In genomic region chr3:129439381-129439816, GRCh38 we compare ENCODE assay signal across 8 cellular contexts. TPM values are rescaled to one million over a fixed set of nuclear protein-coding genes. Genes with fewer than 3 reads are reported as not detected.
DNase-seq lines count a peak whose midpoint lies in the region; ATAC-seq, FAIRE-seq and TF ChIP-seq lines count a peak whose summit lies in the region.

No MANE protein-coding gene starts in this region.

- no peaks in the 10 kb centered on the region for H3K27me3 ChIP-seq in pancreas

- H3K4me1 Mint-ChIP-seq in activated T-helper 2 cell treated with anti-CD3 and anti-CD28 coated beads, Interferon-gamma antibody, Interleukin-2, Interleukin-4, amounts not matched to agents 10 μg/mL and 5 μg/mL and 100 μg/mL, durations not matched to agents 14 hours and 24 hours and 36 hours (ENCODE audit: low read depth) = peaks cover 58% of the 10 kb centered on the region

- no peak for FAIRE-seq in pancreas (lab: Jason Lieb, UNC)

- peak overlapping the region; percentile 42 to 93 (median 86) for H3K27ac ChIP-seq in pancreas

- peak overlapping the region; percentile 65 to 90 (median 80) for H3K4me3 ChIP-seq in pancreas

- H3K4me1 ChIP-seq in pancreas = peaks cover 34 to 61% (median 47%) of the 10 kb centered on the region in 3 donors

- peaks cover 0 to 5% (median 0%) of the 10 kb centered on the region in 3 donors for H3K36me3 ChIP-seq in pancreas

- intact Hi-C loops in activated T-helper 2 cell treated with anti-CD3 and anti-CD28 coated beads, Interferon-gamma antibody, Interleukin-2, Interleukin-4, amounts not matched to agents 10 μg/mL and 5 μg/mL and 100 μg/mL, durations not matched to agents 14 hours and 24 hours and 36 hours (cut with micrococcal nuclease) = loop anchor here (1.0 kb wide), 1 partner anchor 123 kb away; a partner anchor contains a TSS
- intact Hi-C loops in pancreas (cut with DNase I) = no loop called here

- H3K4me3 Mint-ChIP-seq in activated T-helper 2 cell treated with anti-CD3 and anti-CD28 coated beads, Interferon-gamma antibody, Interleukin-2, Interleukin-4, amounts not matched to agents 10 μg/mL and 5 μg/mL and 100 μg/mL, durations not matched to agents 14 hours and 24 hours and 36 hours (ENCODE audit: low read depth) = peak overlapping the region; percentile 92

- H3K9me3 ChIP-seq in pancreas = no peaks in the 10 kb centered on the region

- H3K27ac Mint-ChIP-seq in activated T-helper 2 cell treated with anti-CD3 and anti-CD28 coated beads, Interferon-gamma antibody, Interleukin-2, Interleukin-4, amounts not matched to agents 10 μg/mL and 5 μg/mL and 100 μg/mL, durations not matched to agents 14 hours and 24 hours and 36 hours = peak overlapping the region; percentile 99

- ATAC-seq in HG02642 (IDR thresholded peaks at IDR 0.05; ENCODE audit: poor library complexity, unreplicated experiment) (peak; percentile 18), pancreas (peak in 3 of 4 donors; percentile 2 to 13 (median 7)), GM21360 (IDR thresholded peaks at IDR 0.05; ENCODE audit: unreplicated experiment) (no peak)

- H3K9me3 Mint-ChIP-seq in activated T-helper 2 cell treated with anti-CD3 and anti-CD28 coated beads, Interferon-gamma antibody, Interleukin-2, Interleukin-4, amounts not matched to agents 10 μg/mL and 5 μg/mL and 100 μg/mL, durations not matched to agents 14 hours and 24 hours and 36 hours = no peaks in the 10 kb centered on the region

- WGBS in pancreas, 2 donors = 0% methylated on average over 16 of the region's 16 CpGs

- H3K36me3 Mint-ChIP-seq in activated T-helper 2 cell treated with anti-CD3 and anti-CD28 coated beads, Interferon-gamma antibody, Interleukin-2, Interleukin-4, amounts not matched to agents 10 μg/mL and 5 μg/mL and 100 μg/mL, durations not matched to agents 14 hours and 24 hours and 36 hours (ENCODE audit: low read depth) = peaks cover 47% of the 10 kb centered on the region

- no peak for TF ChIP-seq CTCF in pancreas (IDR thresholded peaks at IDR 0.05)

- DNase-seq in GDM1 (lab: John Stamatoyannopoulos, UW) (peak; percentile 27), NCI-H774 (lab: John Stamatoyannopoulos, UW) (peak; percentile 27), glomerular visceral epithelial cell (ENCODE audit: extremely low spot score) (peak; percentile 28), pancreas (peak in 3 of 6 donors; percentile 48 to 65 (median 64)), GOT3 (lab: John Stamatoyannopoulos, UW) (no peak)
- DNase-seq in activated T-helper 2 cell treated with anti-CD3 and anti-CD28 coated beads, Interferon-gamma antibody, Interleukin-2, Interleukin-4, amounts not matched to agents 10 μg/mL and 5 μg/mL and 100 μg/mL, durations not matched to agents 14 hours and 24 hours and 36 hours (ENCODE audit: low spot score) = no peak

- H3K27me3 Mint-ChIP-seq in activated T-helper 2 cell treated with anti-CD3 and anti-CD28 coated beads, Interferon-gamma antibody, Interleukin-2, Interleukin-4, amounts not matched to agents 10 μg/mL and 5 μg/mL and 100 μg/mL, durations not matched to agents 14 hours and 24 hours and 36 hours (ENCODE audit: low read depth) = no peaks in the 10 kb centered on the region

RNA-seq across cellular contexts. Expression of gene MBD4, which starts 0.3 kb away (rescaled TPM):
- 41.9 and 45.9 TPM in 2 replicates for total RNA-seq in activated T-helper 2 cell treated with anti-CD3 and anti-CD28 coated beads, Interferon-gamma antibody, Interleukin-2, Interleukin-4, amounts not matched to agents 10 μg/mL and 5 μg/mL and 100 μg/mL, durations not matched to agents 14 hours and 24 hours and 36 hours
- 10 to 100 TPM; 11.8 to 19.7 (median 15.0) TPM for total RNA-seq in pancreas
- 10 to 100 TPM in 1 of 2 donors, 1 to 10 TPM in 1; 8.4 to 16.0 TPM for polyA plus RNA-seq in pancreas

RNA-seq across cellular contexts. Expression of gene IFT122, which starts 0.6 kb away (rescaled TPM):
- 15.7 and 17.6 TPM in 2 replicates for total RNA-seq in activated T-helper 2 cell treated with anti-CD3 and anti-CD28 coated beads, Interferon-gamma antibody, Interleukin-2, Interleukin-4, amounts not matched to agents 10 μg/mL and 5 μg/mL and 100 μg/mL, durations not matched to agents 14 hours and 24 hours and 36 hours
- 10 to 100 TPM; 15.3 to 25.6 (median 20.9) TPM for total RNA-seq in pancreas
- 10 to 100 TPM; 19.8 to 37.1 TPM for polyA plus RNA-seq in pancreas

RNA-seq across cellular contexts. Expression of gene EFCAB12, which starts 11.0 kb away (rescaled TPM):
- total RNA-seq in activated T-helper 2 cell treated with anti-CD3 and anti-CD28 coated beads, Interferon-gamma antibody, Interleukin-2, Interleukin-4, amounts not matched to agents 10 μg/mL and 5 μg/mL and 100 μg/mL, durations not matched to agents 14 hours and 24 hours and 36 hours = 0.25 and 0.48 TPM in 2 replicates
- total RNA-seq in pancreas = under 1 TPM; 0.43 to 0.95 (median 0.79) TPM
- 1 to 10 TPM; 1.7 to 2.0 TPM for polyA plus RNA-seq in pancreas

Comparison
In these comparisons a context has a peak if more than half of its experiments do, and no peak if none do; other contexts are left out.
1. DNase-seq: peak in GDM1 (single experiment), NCI-H774 (single experiment) and glomerular visceral epithelial cell (single experiment); none in activated T-helper 2 cell treated with anti-CD3 and anti-CD28 coated beads, Interferon-gamma antibody, Interleukin-2, Interleukin-4, amounts not matched to agents 10 μg/mL and 5 μg/mL and 100 μg/mL, durations not matched to agents 14 hours and 24 hours and 36 hours (single experiment) and GOT3 (single experiment).